8 cellular contexts compared by ENCODE assay signal in genomic region chr16:1871974-1872635, GRCh38. TPM values are rescaled to one million over a fixed set of nuclear protein-coding genes. Genes with fewer than 3 reads are reported as not detected.
DNase-seq lines count a peak whose midpoint lies in the region; ATAC-seq and TF ChIP-seq lines count a peak whose summit lies in the region.

TSS of gene MEIOB (minus strand) at chr16:1872164. CDS start at chr16:1868175, 3,989 bp downstream.

- peak within 1 kb of the TSS; percentile 18 for H3K27ac Mint-ChIP-seq in Calu3 (ENCODE audit: unreplicated experiment)

- H3K9me3 ChIP-seq in body of pancreas (no peaks in the 10 kb centered on the region), suprapubic skin (no peaks in the 10 kb centered on the region)

- H3K36me3 ChIP-seq in body of pancreas (replicated peaks in 1 of 2; ENCODE audit: insufficient read depth in 1 of 2, low read depth in 2 of 2) = no peaks in the 10 kb centered on the region
- no peaks in the 10 kb centered on the region for H3K36me3 ChIP-seq in suprapubic skin

- CTCF ChIA-PET in Calu3 (lab: Charles Lee) = interaction anchor here (0.7 kb wide), 1 partner anchor 1215 kb away, joined by 3 read pairs; no protein-coding TSS in a partner anchor

- TF ChIP-seq CTCF in Calu3 (IDR thresholded peaks at IDR 0.05; ENCODE audit: unreplicated experiment) = no peak
- TF ChIP-seq CTCF in body of pancreas (IDR thresholded peaks at IDR 0.05) = no peak
- no peak for TF ChIP-seq CTCF in suprapubic skin (IDR thresholded peaks at IDR 0.05)

- H3K27ac ChIP-seq in body of pancreas = no peak within 1 kb of the TSS
- H3K27ac ChIP-seq in suprapubic skin = no peak within 1 kb of the TSS

- H3K9me3 Mint-ChIP-seq in Calu3 (ENCODE audit: low read depth, unreplicated experiment) = peaks cover 2% of the 10 kb centered on the region

- H3K27me3 Mint-ChIP-seq in Calu3 (ENCODE audit: unreplicated experiment) = peaks cover 21% of the 10 kb centered on the region

- peak within 1 kb of the TSS in 1 of 2 donors; percentile 3 for H3K4me3 ChIP-seq in body of pancreas
- peak within 1 kb of the TSS; percentile 33 for H3K4me3 ChIP-seq in suprapubic skin

- H3K27me3 ChIP-seq in body of pancreas (no peaks in the 10 kb centered on the region), suprapubic skin (peaks cover 24% of the 10 kb centered on the region)

- peaks cover 9% of the 10 kb centered on the region for H3K4me1 ChIP-seq in body of pancreas
- peaks cover 7% of the 10 kb centered on the region for H3K4me1 ChIP-seq in suprapubic skin

- WGBS in body of pancreas, 2 donors = 3 to 9% methylated on average over 8 to 49 of the region's 68 CpGs
- 3% methylated on average over 37 of the region's 68 CpGs for WGBS in suprapubic skin

- no peak for TF ChIP-seq EP300 in suprapubic skin (IDR thresholded peaks at IDR 0.05)

- TF ChIP-seq POLR2A in body of pancreas (IDR thresholded peaks at IDR 0.05) (no peak), suprapubic skin (IDR thresholded peaks at IDR 0.05) (no peak)

- intact Hi-C loops in Calu3 (cut with micrococcal nuclease; ENCODE audit: unreplicated experiment) (no loop called here), body of pancreas (cut with DNase I) (no loop called here)

- no TSS peak for BruUV-seq in Calu3 (replicated peaks; lab: Mats Ljungman, UMichigan)

- peaks cover 13% of the 10 kb centered on the region for H3K4me1 Mint-ChIP-seq in Calu3 (ENCODE audit: low read depth, unreplicated experiment)

- H3K4me3 Mint-ChIP-seq in Calu3 (ENCODE audit: low read depth, unreplicated experiment) = no peak within 1 kb of the TSS

- DNase-seq in Calu3 = no peak
- DNase-seq in RPMI7951 (ENCODE audit: low read depth) = peak; percentile 8
- peak; percentile 26 to 58 (median 47) for DNase-seq in body of pancreas
- peak; percentile 8 to 34 for DNase-seq in lung microvascular endothelial cell (ENCODE audit: low read depth in 2 of 2)
- peak in 1 of 2 donors; percentile 76 for DNase-seq in suprapubic skin (ENCODE audit: low spot score in 2 of 2)

- ATAC-seq in body of pancreas (peak; percentile 85), HG03571 (IDR thresholded peaks at IDR 0.05; ENCODE audit: unreplicated experiment) (no peak), GM21737 (IDR thresholded peaks at IDR 0.05; ENCODE audit: unreplicated experiment) (no peak), HG02884 (IDR thresholded peaks at IDR 0.05; ENCODE audit: unreplicated experiment) (no peak)

- no peaks in the 10 kb centered on the region for H3K36me3 Mint-ChIP-seq in Calu3 (ENCODE audit: insufficient read depth, unreplicated experiment)

RNA-seq across cellular contexts. Expression of gene MEIOB, which starts in this region (rescaled TPM):
- total RNA-seq in Calu3 (2022) (not detected in 2 replicates), body of pancreas (under 1 TPM in 1 of 2 donors, not detected in 1; 0.26 TPM), lung microvascular endothelial cell (not detected in 2 replicates), suprapubic skin (under 1 TPM in 2 of 4 donors, not detected in 2; 0.29 to 0.68 TPM)
- not detected in 2 replicates for total RNA-seq in RPMI7951 (2014; rRNA removed; shearing (Covaris generic))

Comparison
In these comparisons a context has a peak if more than half of its experiments do, and no peak if none do; other contexts are left out.
1. Peak in DNase-seq in RPMI7951; RNA of the gene not detected or under 1 TPM.
2. Peak in DNase-seq and ATAC-seq in body of pancreas; RNA of the gene not detected or under 1 TPM.
3. Peak in DNase-seq in lung microvascular endothelial cell; RNA of the gene not detected or under 1 TPM.